ENCODE assay signal across 27 cellular contexts in the genomic region with DNA sequence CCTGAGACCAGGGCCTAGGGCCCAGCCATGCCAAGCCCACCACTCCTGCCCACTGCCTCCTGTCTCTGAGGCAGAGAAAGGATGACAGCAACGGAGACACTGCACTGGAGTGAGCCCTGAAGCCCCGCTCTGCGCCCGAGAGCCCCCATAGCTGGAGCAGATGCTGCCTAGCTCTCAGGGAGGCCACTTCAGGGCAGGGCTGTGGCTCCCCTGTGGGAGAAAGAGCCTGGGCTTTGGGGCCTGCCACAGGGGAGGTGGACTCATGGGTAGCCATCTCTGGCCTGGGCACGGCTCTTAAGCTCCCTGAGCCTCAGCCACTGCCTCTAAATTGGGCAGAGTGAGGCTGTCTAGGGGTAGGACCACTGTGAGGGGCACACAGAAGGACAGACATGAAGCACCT.
"Had no signal": no experiment of that assay in that cellular context is flagged by ENCODE, and none has a peak within 500 bp of the region (broad histone marks: within the 10 kb centered on the region; RNA-seq: fewer than 3 reads in every experiment).

No MANE protein-coding gene starts in this region.

- H3K4me1 ChIP-seq: pancreas, psoas muscle, right lobe of liver, sigmoid colon, stomach, thyroid gland, tibial nerve, upper lobe of right lung, uterus had no signal

- H2AFZ ChIP-seq: neural progenitor cell had no signal

- H3K4me1 Mint-ChIP-seq: naive thymus-derived CD4-positive, alpha-beta T cell; nephron; stimulated activated effector memory CD8-positive, alpha-beta T cell treated with anti-CD3 and anti-CD28 coated beads, Interleukin-12 subunit alpha, Interleukin-12 subunit beta, amount 100 ng/mL, for 72 hours; stimulated activated naive B cell treated with anti-CD40 and anti-IgM and Interleukin-4, amounts not matched to agents 10 μg/mL and 1 μg/mL and 100 μg/mL, for 72 hours had no signal

- H3K9ac ChIP-seq: neural progenitor cell had no signal

- DNase-seq: naive thymus-derived CD4-positive, alpha-beta T cell; nucleus accumbens; pancreas; psoas muscle; right cardiac atrium; sigmoid colon; small intestine; stimulated activated CD4-positive, alpha-beta T cell treated with anti-CD3 and anti-CD28 coated beads, Interleukin-15, amount 100 ng/mL, for 24 hours; stimulated activated CD4-positive, alpha-beta T cell treated with anti-CD3 and anti-CD28 coated beads, Interleukin-2, amount 100 ng/mL, for 24 hours; stimulated activated CD4-positive, alpha-beta T cell treated with anti-CD3 and anti-CD28 coated beads, Interleukin-2, amount 100 ng/mL, for 48 hours; stimulated activated CD4-positive, alpha-beta T cell treated with anti-CD3 and anti-CD28 coated beads, Interleukin-4, amount 100 ng/mL, for 24 hours; stimulated activated naive B cell treated with anti-CD40 and anti-IgM and Interleukin-4, amounts not matched to agents 10 μg/mL and 1 μg/mL and 100 μg/mL, for 72 hours; stimulated activated naive CD4-positive, alpha-beta T cell treated with Interleukin-2 at 50 U/mL for 16 hours; stomach; thyroid gland; upper lobe of right lung; uterus had no signal

- H3K4me3 Mint-ChIP-seq: naive thymus-derived CD4-positive, alpha-beta T cell; nephron; neural progenitor cell; stimulated activated effector memory CD8-positive, alpha-beta T cell treated with anti-CD3 and anti-CD28 coated beads, Interleukin-12 subunit alpha, Interleukin-12 subunit beta, amount 100 ng/mL, for 72 hours; stimulated activated naive B cell treated with anti-CD40 and anti-IgM and Interleukin-4, amounts not matched to agents 10 μg/mL and 1 μg/mL and 100 μg/mL, for 72 hours; stimulated activated naive CD8-positive, alpha-beta T cell treated with anti-CD3 and anti-CD28 coated beads, Interleukin-15, Interleukin-2, amounts not matched to agents 100 ng/mL and 50 ng/mL, for 24 hours; type B pancreatic cell had no signal

- H3K27me3 ChIP-seq: neural progenitor cell, neutrophil, pancreas, right lobe of liver, sigmoid colon, thyroid gland, tibial nerve, upper lobe of right lung, uterus had no signal

- H3K4me2 ChIP-seq: neural progenitor cell had no signal

- H3K27ac Mint-ChIP-seq: naive thymus-derived CD4-positive, alpha-beta T cell; nephron; progenitor cell of endocrine pancreas; stimulated activated effector memory CD8-positive, alpha-beta T cell treated with anti-CD3 and anti-CD28 coated beads, Interleukin-12 subunit alpha, Interleukin-12 subunit beta, amount 100 ng/mL, for 72 hours; stimulated activated naive B cell treated with anti-CD40 and anti-IgM and Interleukin-4, amounts not matched to agents 10 μg/mL and 1 μg/mL and 100 μg/mL, for 72 hours; stimulated activated naive CD8-positive, alpha-beta T cell treated with anti-CD3 and anti-CD28 coated beads, Interleukin-15, Interleukin-2, amounts not matched to agents 100 ng/mL and 50 ng/mL, for 24 hours; type B pancreatic cell had no signal

- H3K27me3 Mint-ChIP-seq: naive thymus-derived CD4-positive, alpha-beta T cell; stimulated activated naive CD8-positive, alpha-beta T cell treated with anti-CD3 and anti-CD28 coated beads, Interleukin-15, Interleukin-2, amounts not matched to agents 100 ng/mL and 50 ng/mL, for 24 hours had no signal

- H3K4me3 ChIP-seq: neural progenitor cell, pancreas, psoas muscle, right lobe of liver, sigmoid colon, stomach, thoracic aorta, thyroid gland, tibial nerve, upper lobe of right lung, uterus had no signal

- H3K36me3 ChIP-seq: neural progenitor cell, neutrophil, pancreas, right lobe of liver, sigmoid colon, stomach, thoracic aorta, thyroid gland, tibial nerve, upper lobe of right lung, uterus had no signal

- H3K9me3 Mint-ChIP-seq: naive thymus-derived CD4-positive, alpha-beta T cell; nephron; neural progenitor cell; stimulated activated effector memory CD8-positive, alpha-beta T cell treated with anti-CD3 and anti-CD28 coated beads, Interleukin-12 subunit alpha, Interleukin-12 subunit beta, amount 100 ng/mL, for 72 hours; stimulated activated naive B cell treated with anti-CD40 and anti-IgM and Interleukin-4, amounts not matched to agents 10 μg/mL and 1 μg/mL and 100 μg/mL, for 72 hours; stimulated activated naive CD8-positive, alpha-beta T cell treated with anti-CD3 and anti-CD28 coated beads, Interleukin-15, Interleukin-2, amounts not matched to agents 100 ng/mL and 50 ng/mL, for 24 hours; type B pancreatic cell had no signal

- H3K27ac ChIP-seq: neural progenitor cell, neutrophil, pancreas, psoas muscle, right lobe of liver, sigmoid colon, stomach, thoracic aorta, thyroid gland, tibial nerve, upper lobe of right lung, uterus had no signal

- H3K9me3 ChIP-seq: neutrophil, pancreas, psoas muscle, right lobe of liver, sigmoid colon, stomach, thoracic aorta, thyroid gland, tibial nerve, upper lobe of right lung, uterus had no signal

- ATAC-seq: naive thymus-derived CD4-positive, alpha-beta T cell; pancreas; psoas muscle; right lobe of liver; stimulated activated effector memory CD8-positive, alpha-beta T cell treated with anti-CD3 and anti-CD28 coated beads, Interleukin-12 subunit alpha, Interleukin-12 subunit beta, amount 100 ng/mL, for 72 hours; stimulated activated naive B cell treated with anti-CD40 and anti-IgM and Interleukin-4, amounts not matched to agents 10 μg/mL and 1 μg/mL and 100 μg/mL, for 72 hours; upper lobe of right lung had no signal

- H3K36me3 Mint-ChIP-seq: naive thymus-derived CD4-positive, alpha-beta T cell; neural progenitor cell; stimulated activated effector memory CD8-positive, alpha-beta T cell treated with anti-CD3 and anti-CD28 coated beads, Interleukin-12 subunit alpha, Interleukin-12 subunit beta, amount 100 ng/mL, for 72 hours; stimulated activated naive B cell treated with anti-CD40 and anti-IgM and Interleukin-4, amounts not matched to agents 10 μg/mL and 1 μg/mL and 100 μg/mL, for 72 hours; type B pancreatic cell had no signal
